Comparison of ENCODE assay signal across 17 cellular contexts in the genomic region with DNA sequence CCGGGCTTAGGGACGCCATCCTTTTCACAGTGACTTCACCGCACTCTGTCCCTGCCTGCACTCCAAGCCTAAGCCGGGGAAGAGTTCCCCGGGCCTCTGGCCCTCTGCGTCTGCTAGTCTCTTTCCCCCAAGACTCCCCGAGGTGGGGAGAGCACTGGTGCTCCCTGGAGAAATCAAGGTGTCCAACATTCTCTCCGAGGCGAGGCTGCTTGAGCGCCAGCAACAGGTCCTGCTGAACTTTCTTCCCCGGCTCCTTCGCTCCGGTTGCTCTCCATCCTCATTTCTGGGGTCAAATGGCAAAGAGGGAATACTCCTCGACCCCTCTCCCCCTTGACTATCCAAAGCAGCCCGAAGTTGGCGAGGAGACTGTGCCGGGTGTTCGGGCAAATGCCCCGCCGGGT. TPM values are rescaled to one million over a fixed set of nuclear protein-coding genes. Genes with fewer than 3 reads are reported as not detected.
DNase-seq lines count a peak whose midpoint lies in the region; ATAC-seq and TF ChIP-seq lines count a peak whose summit lies in the region.
"Had no signal": no experiment of that assay in that cellular context is flagged by ENCODE, and none has a peak within 500 bp of the region (broad histone marks: within the 10 kb centered on the region; RNA-seq: fewer than 3 reads in every experiment).

No MANE protein-coding gene starts in this region.

- H3K4me1 ChIP-seq in iPS-18a (ENCODE audit: control insufficient read depth, low read depth, low read length): peaks cover 34% of the 10 kb centered on the region

- H3K4me1 Mint-ChIP-seq in Calu3 (ENCODE audit: low read depth, unreplicated experiment) (peaks cover 18% of the 10 kb centered on the region), T-cell (peaks cover 23 to 36% (median 27%) of the 10 kb centered on the region in 3 donors)

- no TSS peak for BruUV-seq in Calu3 (replicated peaks; lab: Mats Ljungman, UMichigan)

- intact Hi-C loops in Calu3 (cut with micrococcal nuclease; ENCODE audit: unreplicated experiment): loop anchor here (2.0 to 5.0 kb wide), 5 partner anchors 59 to 1398 kb away; no protein-coding TSS in a partner anchor
- intact Hi-C loops in sciatic nerve (cut with DNase I): loop anchor here (10.0 kb wide), 3 partner anchors 55 to 1685 kb away; no protein-coding TSS in a partner anchor

- TF ChIP-seq CTCF in Calu3 (IDR thresholded peaks at IDR 0.05; ENCODE audit: unreplicated experiment) (no peak), brain microvascular endothelial cell (IDR thresholded peaks at IDR 0.05; ENCODE audit: low read depth, low read length, missing control alignments) (no peak)

- peaks cover 12% of the 10 kb centered on the region for H3K36me3 Mint-ChIP-seq in Calu3 (ENCODE audit: insufficient read depth, unreplicated experiment)
- H3K36me3 Mint-ChIP-seq in T-cell: peaks cover 3% of the 10 kb centered on the region

- CTCF ChIA-PET in Calu3 (lab: Charles Lee) (no interaction called here), T-cell (lab: Charles Lee) (no interaction called here)

- no peaks in the 10 kb centered on the region for H3K9me3 Mint-ChIP-seq in Calu3 (ENCODE audit: low read depth, unreplicated experiment)
- peaks cover 0 to 4% (median 2%) of the 10 kb centered on the region in 3 donors for H3K9me3 Mint-ChIP-seq in T-cell

- H3K9ac ChIP-seq in iPS-18a (ENCODE audit: low read length): no peak overlapping the region

- H3K36me3 ChIP-seq in brain microvascular endothelial cell (replicated peaks) (no peaks in the 10 kb centered on the region), iPS-18a (ENCODE audit: control insufficient read depth, low read depth, low read length) (no peaks in the 10 kb centered on the region)

- H3K27me3 ChIP-seq in brain microvascular endothelial cell (replicated peaks) (no peaks in the 10 kb centered on the region), iPS-18a (ENCODE audit: control insufficient read depth, insufficient read depth, low read length) (peaks cover 100% of the 10 kb centered on the region)

- no peak overlapping the region for H3K4me3 Mint-ChIP-seq in Calu3 (ENCODE audit: low read depth, unreplicated experiment)
- H3K4me3 Mint-ChIP-seq in T-cell: peak overlapping the region in 1 of 3 donors; percentile 92
- H3K4me3 Mint-ChIP-seq: activated CD4-positive, alpha-beta T cell treated with anti-CD3 and anti-CD28 coated beads for 36 hours; activated T-cell treated with anti-CD3 and anti-CD28 coated beads, Interleukin-2, amount 50 U/mL, for 24 hours had no signal

- H3K4me3 ChIP-seq in brain microvascular endothelial cell (ENCODE audit: low read depth, low read length): peak overlapping the region; percentile 64
- peak overlapping the region; percentile 46 for H3K4me3 ChIP-seq in iPS-18a (ENCODE audit: low read length)

- H3K27me3 Mint-ChIP-seq in Calu3 (ENCODE audit: unreplicated experiment) (no peaks in the 10 kb centered on the region), T-cell (peaks cover 54 to 61% of the 10 kb centered on the region in 2 donors)

- no peak overlapping the region for H3K27ac ChIP-seq in brain microvascular endothelial cell
- no peak overlapping the region for H3K27ac ChIP-seq in iPS-18a (ENCODE audit: low read length)

- in situ Hi-C loops in brain microvascular endothelial cell (cut with HindIII; ENCODE audit: low pct_ligation_motif_present, low sequenced_read_pairs): no loop called here

- H3K27ac Mint-ChIP-seq in Calu3 (ENCODE audit: unreplicated experiment): no peak overlapping the region
- H3K27ac Mint-ChIP-seq in T-cell: no peak overlapping the region
- H3K27ac Mint-ChIP-seq: activated CD4-positive, alpha-beta T cell treated with anti-CD3 and anti-CD28 coated beads for 36 hours; activated T-cell treated with anti-CD3 and anti-CD28 coated beads, Interleukin-2, amount 50 U/mL, for 24 hours had no signal

- DNase-seq in Calu3 (peak; percentile 21), brain microvascular endothelial cell (no peak), sciatic nerve (ENCODE audit: low spot score) (peak; percentile 58), NCI-H1436 (lab: John Stamatoyannopoulos, UW) (no peak), T-cell (no peak), NCI-H1092 treated with DMSO at 0.1 percent for 48 hours (lab: John Stamatoyannopoulos, UW) (no peak), NCI-H1694 (lab: John Stamatoyannopoulos, UW) (no peak)
- DNase-seq: activated CD4-positive, alpha-beta T cell treated with anti-CD3 and anti-CD28 coated beads for 36 hours; activated T-cell treated with anti-CD3 and anti-CD28 coated beads, Interleukin-2, amount 50 U/mL, for 24 hours; AML-193; amniotic stem cell; DMS 273 treated with DMSO at 0.1 percent for 48 hours; dorsolateral prefrontal cortex; head of caudate nucleus; NCI-H345 had no signal

- no peak for ATAC-seq in sciatic nerve
- ATAC-seq in T-cell (replicated peaks in 1 of 4): no peak
- ATAC-seq: activated CD4-positive, alpha-beta T cell treated with anti-CD3 and anti-CD28 coated beads for 36 hours had no signal

- POLR2A ChIA-PET in T-cell (lab: Charles Lee): no interaction called here

- no peaks in the 10 kb centered on the region for H3K9me3 ChIP-seq in iPS-18a (ENCODE audit: control insufficient read depth, low read depth, low read length)

RNA-seq across cellular contexts. Expression of gene NR2F2, which starts 28.9 kb away (rescaled TPM):
- total RNA-seq in Calu3 (2022) (158 and 167 TPM in 2 replicates), sciatic nerve (242 TPM), T-cell (under 1 TPM in 3 of 5 donors, not detected in 2; 0.32 to 0.53 (median 0.38) TPM)
- total RNA-seq: activated CD4-positive, alpha-beta T cell treated with anti-CD3 and anti-CD28 coated beads for 36 hours; T-helper 1 cell treated with Interleukin-12 subunit alpha and Interleukin-12 subunit beta and Interleukin-4 antibody, amounts not matched to agents 30 ng/mL and 1 ng/mL, for 36 hours had no signal

Comparison
In these comparisons a context has a peak if more than half of its experiments do, and no peak if none do; other contexts are left out.
1. DNase-seq: peak in Calu3 (single experiment) and sciatic nerve (single experiment); none in brain microvascular endothelial cell (single experiment), NCI-H1436 (single experiment), T-cell (0 of 34), NCI-H1092 treated with DMSO at 0.1 percent for 48 hours (single experiment) and NCI-H1694 (single experiment).
2. RNA of gene NR2F2, which starts 28.9 kb away (total RNA-seq): 242 TPM in sciatic nerve (single experiment) and 158 to 167 TPM in Calu3; 0.32 to 0.53 TPM in T-cell; every median in the first group is over 100 times any median in the second.